In genomic region chr10:93068411-93069244, GRCh38 we compare ENCODE assay signal across 11 cellular contexts. TPM values are rescaled to one million over a fixed set of nuclear protein-coding genes. Genes with fewer than 3 reads are reported as not detected.
A peak's percentile ranks its signal among the peaks of the same experiment; 100 is the strongest.
DNase-seq lines count a peak whose midpoint lies in the region; ATAC-seq and TF ChIP-seq lines count a peak whose summit lies in the region.
"Had no signal": no experiment of that assay in that cellular context is flagged by ENCODE, and none has a peak within 500 bp of the region (broad histone marks: within the 10 kb centered on the region; RNA-seq: fewer than 3 reads in every experiment).

No MANE protein-coding gene starts in this region.

- no peaks in the 10 kb centered on the region for H3K79me2 ChIP-seq in PC-9 (ENCODE audit: low read depth)

- peak overlapping the region; percentile 5 for H3K27ac Mint-ChIP-seq in activated CD8-positive, alpha-beta memory T cell treated with anti-CD3 and anti-CD28 coated beads, Interleukin-2, amount 10 ng/mL, durations not matched to agents 7 days and 5 days
- peak overlapping the region; percentile 60 for H3K27ac Mint-ChIP-seq in glutamatergic neuron (ENCODE audit: unreplicated experiment)

- peaks cover 33% of the 10 kb centered on the region for H3K4me1 Mint-ChIP-seq in activated CD8-positive, alpha-beta memory T cell treated with anti-CD3 and anti-CD28 coated beads, Interleukin-2, amount 10 ng/mL, durations not matched to agents 7 days and 5 days
- peaks cover 6% of the 10 kb centered on the region for H3K4me1 Mint-ChIP-seq in glutamatergic neuron (ENCODE audit: low read depth, unreplicated experiment)

- no peak overlapping the region for H3K4me2 ChIP-seq in PC-9

- no peaks in the 10 kb centered on the region for H3K9me2 ChIP-seq in PC-9 (ENCODE audit: insufficient read depth)

- no peak for DNase-seq in activated CD8-positive, alpha-beta memory T cell treated with anti-CD3 and anti-CD28 coated beads, Interleukin-2, amount 10 ng/mL, durations not matched to agents 7 days and 5 days
- no peak for DNase-seq in activated CD8-positive, alpha-beta memory T cell treated with anti-CD3 and anti-CD28 coated beads, Interleukin-2, amount 50 U/mL, for 4 hours
- peak; percentile 26 for DNase-seq in RPMI8226
- DNase-seq in glutamatergic neuron: peak; percentile 77
- peak; percentile 35 for DNase-seq in stimulated activated CD8-positive, alpha-beta memory T cell treated with anti-CD3 and anti-CD28 coated beads, Interleukin-4, amount 100 ng/mL, for 48 hours
- DNase-seq in NOMO-1 treated with dmso at 0.1 percent for 144 hours (lab: John Stamatoyannopoulos, UW; ENCODE audit: unreplicated experiment): no peak
- no peak for DNase-seq in NOMO-1 (lab: John Stamatoyannopoulos, UW; ENCODE audit: unreplicated experiment in 2 of 2)
- DNase-seq in PC-9: no peak
- DNase-seq: stimulated activated CD4-positive, alpha-beta T cell treated with anti-CD3 and anti-CD28 coated beads, Interleukin-1b, Interleukin-23, amount 100 ng/mL, for 48 hours had no signal

- H2AFZ ChIP-seq in PC-9: no peak overlapping the region

- intact Hi-C loops in PC-9 (cut with micrococcal nuclease; ENCODE audit: unreplicated experiment): no loop called here

- H3K4me3 Mint-ChIP-seq in activated CD8-positive, alpha-beta memory T cell treated with anti-CD3 and anti-CD28 coated beads, Interleukin-2, amount 10 ng/mL, durations not matched to agents 7 days and 5 days: no peak overlapping the region
- H3K4me3 Mint-ChIP-seq in glutamatergic neuron (ENCODE audit: unreplicated experiment): peak overlapping the region; percentile 91

- H3K27ac ChIP-seq in PC-9: no peak overlapping the region
- H3K27ac ChIP-seq: left lung had no signal

- POLR2A ChIA-PET in PC-9 (lab: Charles Lee; ENCODE audit: unreplicated experiment): no interaction called here

- TF ChIP-seq CTCF in glutamatergic neuron (IDR thresholded peaks at IDR 0.05; ENCODE audit: partially characterized antibody, unreplicated experiment) (no peak), PC-9 (conservative IDR thresholded peaks at IDR 0.05) (no peak)

- H3F3A ChIP-seq in PC-9 (ENCODE audit: insufficient read depth, low read depth): no peaks in the 10 kb centered on the region

- peaks cover 92% of the 10 kb centered on the region for H3K27me3 Mint-ChIP-seq in activated CD8-positive, alpha-beta memory T cell treated with anti-CD3 and anti-CD28 coated beads, Interleukin-2, amount 10 ng/mL, durations not matched to agents 7 days and 5 days
- H3K27me3 Mint-ChIP-seq in glutamatergic neuron (ENCODE audit: unreplicated experiment): peaks cover 42% of the 10 kb centered on the region

- no peaks in the 10 kb centered on the region for H3K9me3 Mint-ChIP-seq in activated CD8-positive, alpha-beta memory T cell treated with anti-CD3 and anti-CD28 coated beads, Interleukin-2, amount 10 ng/mL, durations not matched to agents 7 days and 5 days (ENCODE audit: low read depth)
- peaks cover 17% of the 10 kb centered on the region for H3K9me3 Mint-ChIP-seq in glutamatergic neuron (ENCODE audit: unreplicated experiment)

- H3K27me3 ChIP-seq in PC-9 (ENCODE audit: insufficient read depth, low read depth): no peaks in the 10 kb centered on the region

- H3K36me3 ChIP-seq in PC-9 (ENCODE audit: low read depth): no peaks in the 10 kb centered on the region

- peaks cover 23% of the 10 kb centered on the region; the same call in 1 of the 2 replicates for H3K4me1 ChIP-seq in PC-9 (replicated peaks; ENCODE audit: insufficient read depth)

- CTCF ChIA-PET in activated CD8-positive, alpha-beta memory T cell treated with anti-CD3 and anti-CD28 coated beads, Interleukin-2, amount 10 ng/mL, durations not matched to agents 7 days and 5 days (lab: Charles Lee): interaction anchor here (1.1 to 1.5 kb wide), 3 partner anchors 7 to 287 kb away, joined by 4 to 5 read pairs (median 5); no protein-coding TSS in a partner anchor
- CTCF ChIA-PET in PC-9 (lab: Charles Lee): interaction anchor here (0.6 kb wide), 1 partner anchor 167 kb away, joined by 21 read pairs; no protein-coding TSS in a partner anchor

- H4K20me1 ChIP-seq in PC-9 (ENCODE audit: insufficient read depth): no peaks in the 10 kb centered on the region

- no peak for ATAC-seq in activated CD8-positive, alpha-beta memory T cell treated with anti-CD3 and anti-CD28 coated beads, Interleukin-2, amount 10 ng/mL, durations not matched to agents 7 days and 5 days
- ATAC-seq: left lung had no signal

- no TSS peak for BruUV-seq in PC-9 (replicated peaks; lab: Mats Ljungman, UMichigan)

- H3K9me3 ChIP-seq in PC-9 (ENCODE audit: insufficient read depth, low read depth): no peaks in the 10 kb centered on the region
- H3K9me3 ChIP-seq: left lung had no signal

- no peak overlapping the region for H3K4me3 ChIP-seq in PC-9
- H3K4me3 ChIP-seq: left lung had no signal

- no peaks in the 10 kb centered on the region for H3K36me3 Mint-ChIP-seq in activated CD8-positive, alpha-beta memory T cell treated with anti-CD3 and anti-CD28 coated beads, Interleukin-2, amount 10 ng/mL, durations not matched to agents 7 days and 5 days
- no peaks in the 10 kb centered on the region for H3K36me3 Mint-ChIP-seq in glutamatergic neuron (ENCODE audit: unreplicated experiment)

RNA-seq across cellular contexts. Expression of gene CYP26A1, which starts 5.1 kb away (rescaled TPM):
- total RNA-seq in activated CD8-positive, alpha-beta memory T cell treated with anti-CD3 and anti-CD28 coated beads, Interleukin-2, amount 10 ng/mL, durations not matched to agents 7 days and 5 days: not detected
- 4.2 TPM for total RNA-seq in glutamatergic neuron (ENCODE audit: unreplicated experiment)
- 2.2 TPM in 2 replicates for total RNA-seq in PC-9 (2021)
- total RNA-seq: T-helper 1 cell treated with Interleukin-12 subunit alpha and Interleukin-12 subunit beta and Interleukin-4 antibody, amounts not matched to agents 30 ng/mL and 1 ng/mL, for 36 hours had no signal

RNA-seq across cellular contexts. Expression of gene CYP26C1, which starts 8.0 kb away (rescaled TPM):
- under 1 TPM; 0.05 to 0.18 TPM for total RNA-seq in activated CD8-positive, alpha-beta memory T cell treated with anti-CD3 and anti-CD28 coated beads, Interleukin-2, amount 10 ng/mL, durations not matched to agents 7 days and 5 days
- total RNA-seq in glutamatergic neuron (ENCODE audit: unreplicated experiment): 0.10 TPM
- total RNA-seq in PC-9 (2021): 0.46 and 0.60 TPM in 2 replicates
- total RNA-seq: T-helper 1 cell treated with Interleukin-12 subunit alpha and Interleukin-12 subunit beta and Interleukin-4 antibody, amounts not matched to agents 30 ng/mL and 1 ng/mL, for 36 hours had no signal

Comparison
In these comparisons a context has a peak if more than half of its experiments do, and no peak if none do; other contexts are left out.
1. DNase-seq: peak in RPMI8226 (single experiment), glutamatergic neuron (single experiment) and stimulated activated CD8-positive, alpha-beta memory T cell treated with anti-CD3 and anti-CD28 coated beads, Interleukin-4, amount 100 ng/mL, for 48 hours (single experiment); none in activated CD8-positive, alpha-beta memory T cell treated with anti-CD3 and anti-CD28 coated beads, Interleukin-2, amount 10 ng/mL, durations not matched to agents 7 days and 5 days (single experiment), activated CD8-positive, alpha-beta memory T cell treated with anti-CD3 and anti-CD28 coated beads, Interleukin-2, amount 50 U/mL, for 4 hours (single experiment), NOMO-1 treated with dmso at 0.1 percent for 144 hours (single experiment), NOMO-1 (0 of 2) and PC-9 (0 of 2).